25 cellular contexts compared by ENCODE assay signal in genomic region chr2:18745431-18746272, GRCh38.
DNase-seq lines count a peak whose midpoint lies in the region; ATAC-seq, FAIRE-seq and TF ChIP-seq lines count a peak whose summit lies in the region.
"Had no signal": no experiment of that assay in that cellular context is flagged by ENCODE, and none has a peak within 500 bp of the region (broad histone marks: within the 10 kb centered on the region; RNA-seq: fewer than 3 reads in every experiment).

No MANE protein-coding gene starts in this region.

- TF ChIP-seq CTCF in HepG2 (CRISPR knock-in tag; IDR thresholded peaks at IDR 0.05) (no peak), right lobe of liver (IDR thresholded peaks at IDR 0.05) (no peak), K562 (IDR thresholded peaks at IDR 0.05 in 2 of 3, conservative IDR thresholded peaks at IDR 0.05 in 1 of 3; ENCODE audit: insufficient read depth in 2 of 3, low read depth in 1 of 3, low read length in 3 of 3) (no peak)

- WGBS in HepG2 (ENCODE audit: low lambda C conversion rate) = 67% methylated on average over 6 of the region's 6 CpGs
- WGBS in right lobe of liver (ENCODE audit: insufficient coverage, low coverage, low lambda C conversion rate, missing lambda C conversion rate) = 81% methylated on average over 6 of the region's 6 CpGs
- WGBS in K562 (ENCODE audit: insufficient coverage, low coverage, missing lambda C conversion rate) = under 1% methylated on average over 6 of the region's 6 CpGs

- TF ChIP-seq POLR2A in HepG2 (IDR thresholded peaks at IDR 0.05; ENCODE audit: insufficient read depth in 1 of 2, low read depth in 2 of 2, low read length in 2 of 2) (no peak), right lobe of liver (IDR thresholded peaks at IDR 0.05) (no peak), K562 (conservative IDR thresholded peaks at IDR 0.05) (no peak)

- CTCF ChIA-PET in HepG2 (lab: Yijun Ruan, JAX; ENCODE audit: low intra/inter-chr PET ratio, low total read pairs) (no interaction called here), K562 (lab: Yijun Ruan, JAX; ENCODE audit: low intra/inter-chr PET ratio) (no interaction called here)

- intact Hi-C loops in HepG2 (cut with micrococcal nuclease; ENCODE audit: unreplicated experiment) (no loop called here), right lobe of liver (cut with DNase I) (loop anchor here in 1 of 2 donors (10.0 kb wide), 1 partner anchor 619 kb away; no protein-coding TSS in a partner anchor), K562 (cut with micrococcal nuclease) (no loop called here), left colon (cut with DNase I, micrococcal nuclease) (loop anchor here in 1 of 2 donors (10.0 kb wide), 1 partner anchor 619 kb away; no protein-coding TSS in a partner anchor)

- no peaks in the 10 kb centered on the region for H3K27me3 ChIP-seq in HepG2 (ENCODE audit: control insufficient read depth in 1 of 2, insufficient read depth in 2 of 2, low read length in 2 of 2)
- no peaks in the 10 kb centered on the region for H3K27me3 ChIP-seq in right lobe of liver
- H3K27me3 ChIP-seq in K562 (ENCODE audit: control insufficient read depth in 2 of 2, insufficient read depth in 2 of 2, low read length in 2 of 2) = no peaks in the 10 kb centered on the region
- H3K27me3 ChIP-seq: BE2C; BLaER1 treated with 17β-estradiol and CSF1 and Interleukin-3, amounts not matched to agents 10 nM and 100 nM had no signal

- BruUV-seq in HepG2 (replicated peaks; lab: Mats Ljungman, UMichigan) (no TSS peak), K562 (replicated peaks; lab: Mats Ljungman, UMichigan) (no TSS peak)

- FAIRE-seq in HepG2 (lab: Jason Lieb, UNC) = no peak
- no peak for FAIRE-seq in K562 (lab: Jason Lieb, UNC)
- FAIRE-seq: A204.1, GM12892, H1 had no signal

- no peak for TF ChIP-seq EP300 in HepG2 (IDR thresholded peaks at IDR 0.05; ENCODE audit: low read depth in 2 of 2, low read length in 2 of 2)
- TF ChIP-seq EP300 in HepG2 (CRISPR knock-in tag; IDR thresholded peaks at IDR 0.05; ENCODE audit: borderline replicate concordance) = no peak
- TF ChIP-seq EP300 in K562 (IDR thresholded peaks at IDR 0.05; ENCODE audit: low read length) = no peak

- H2AFZ ChIP-seq in HepG2 (ENCODE audit: low read length) (no peak overlapping the region), K562 (ENCODE audit: low read depth, low read length) (no peak overlapping the region)
- H2AFZ ChIP-seq: GM23248 had no signal

- no peaks in the 10 kb centered on the region for H3K4me1 ChIP-seq in HepG2 (ENCODE audit: insufficient read depth, low read length)
- no peaks in the 10 kb centered on the region for H3K4me1 ChIP-seq in right lobe of liver
- no peaks in the 10 kb centered on the region for H3K4me1 ChIP-seq in K562 (replicated peaks in 1 of 2; ENCODE audit: control insufficient read depth in 2 of 2, insufficient read depth in 2 of 2, low read length in 2 of 2)
- H3K4me1 ChIP-seq: BE2C; BLaER1 treated with 17β-estradiol and CSF1 and Interleukin-3, amounts not matched to agents 10 nM and 100 nM had no signal

- H3K9me1 ChIP-seq in K562 (ENCODE audit: control insufficient read depth, insufficient read depth, low read length) = no peaks in the 10 kb centered on the region

- H3K36me3 ChIP-seq in HepG2 (replicated peaks in 1 of 2; ENCODE audit: control insufficient read depth in 1 of 2, insufficient read depth in 2 of 2, low read length in 2 of 2) (no peaks in the 10 kb centered on the region), right lobe of liver (no peaks in the 10 kb centered on the region), K562 (ENCODE audit: control insufficient read depth, insufficient read depth, low read length) (no peaks in the 10 kb centered on the region)
- H3K36me3 ChIP-seq: BE2C; BLaER1 treated with 17β-estradiol and CSF1 and Interleukin-3, amounts not matched to agents 10 nM and 100 nM had no signal

- ATAC-seq in HepG2 = no peak
- no peak for ATAC-seq in right lobe of liver
- no peak for ATAC-seq in K562
- ATAC-seq in left colon = peak; percentile 73
- no peak for ATAC-seq in HG03097 (IDR thresholded peaks at IDR 0.05; ENCODE audit: low FRiP score, unreplicated experiment)
- ATAC-seq in GM21576 (IDR thresholded peaks at IDR 0.05; ENCODE audit: unreplicated experiment) = no peak

- H3K4me3 ChIP-seq in HepG2 (replicated peaks in 1 of 3; ENCODE audit: insufficient read depth in 1 of 3, low read depth in 2 of 3, low read length in 3 of 3) (no peak overlapping the region), right lobe of liver (no peak overlapping the region), K562 (no peak overlapping the region)
- H3K4me3 ChIP-seq: BLaER1 treated with 17β-estradiol and CSF1 and Interleukin-3, amounts not matched to agents 10 nM and 100 nM; GM23248 had no signal

- no peak for DNase-seq in HepG2 (ENCODE audit: low spot score)
- no peak for DNase-seq in right lobe of liver
- DNase-seq in K562 (ENCODE audit: extremely low read depth in 1 of 4, low spot score in 3 of 4) = no peak
- no peak for DNase-seq in left colon
- no peak for DNase-seq in COLO829 (ENCODE audit: low spot score)
- DNase-seq: ACHN; AML-193; BE2C; Calu3; CD4-positive, alpha-beta T cell; CD8-positive, alpha-beta memory T cell; COR-L47; DMS53; DMS79 treated with DMSO at 0.1 percent for 48 hours; GF-D8; GM23248; H7; HCEC 1CT had no signal

- POLR2A ChIA-PET in HepG2 (lab: Yijun Ruan, JAX) = no interaction called here
- POLR2A ChIA-PET in K562 (lab: Yijun Ruan, JAX) = no interaction called here

- in situ Hi-C loops in HepG2 (cut with HindIII; ENCODE audit: extremely low pct_ligation_motif_present, low pct_unique_long_range_greater_than_20kb) = loop anchor here (5.0 kb wide), 2 partner anchors 223 to 617 kb away; no protein-coding TSS in a partner anchor
- in situ Hi-C loops in K562 (cut with MboI) = no loop called here

- H3K79me2 ChIP-seq in HepG2 (ENCODE audit: insufficient read depth, low read length) = no peaks in the 10 kb centered on the region
- H3K79me2 ChIP-seq in K562 (ENCODE audit: control insufficient read depth, insufficient read depth, low read length) = no peaks in the 10 kb centered on the region

- H3K9ac ChIP-seq in HepG2 (ENCODE audit: insufficient read depth, low read depth, low read length) = no peak overlapping the region
- no peak overlapping the region for H3K9ac ChIP-seq in K562 (ENCODE audit: insufficient read depth in 1 of 2, low read depth in 2 of 2, low read length in 2 of 2)
- H3K9ac ChIP-seq: BLaER1 treated with 17β-estradiol and CSF1 and Interleukin-3, amounts not matched to agents 10 nM and 100 nM; GM23248 had no signal

- H3K4me2 ChIP-seq in HepG2 (ENCODE audit: low read depth, low read length) (no peak overlapping the region), K562 (ENCODE audit: insufficient read depth, low read length) (no peak overlapping the region)
- H3K4me2 ChIP-seq: BLaER1 treated with 17β-estradiol and CSF1 and Interleukin-3, amounts not matched to agents 10 nM and 100 nM had no signal

- H3K27ac ChIP-seq in HepG2 (ENCODE audit: extremely low read length, insufficient read depth, low read length) (no peak overlapping the region), right lobe of liver (no peak overlapping the region), K562 (ENCODE audit: extremely low read depth, low read depth, low read length) (no peak overlapping the region)
- H3K27ac ChIP-seq: 22Rv1; BLaER1 treated with 17β-estradiol and CSF1 and Interleukin-3, amounts not matched to agents 10 nM and 100 nM; GM23248 had no signal

- H3K9me3 ChIP-seq in HepG2 (ENCODE audit: low read length) (no peaks in the 10 kb centered on the region), right lobe of liver (no peaks in the 10 kb centered on the region), K562 (replicated peaks; ENCODE audit: control insufficient read depth, insufficient read depth, low read depth, low read length) (no peaks in the 10 kb centered on the region)
- H3K9me3 ChIP-seq: BE2C; BLaER1 treated with 17β-estradiol and CSF1 and Interleukin-3, amounts not matched to agents 10 nM and 100 nM had no signal

- no peaks in the 10 kb centered on the region for H4K20me1 ChIP-seq in HepG2 (ENCODE audit: insufficient read depth, low read length)
- H4K20me1 ChIP-seq in K562 (replicated peaks; ENCODE audit: control insufficient read depth, insufficient read depth, low read length) = no peaks in the 10 kb centered on the region
- H4K20me1 ChIP-seq: BLaER1 treated with 17β-estradiol and CSF1 and Interleukin-3, amounts not matched to agents 10 nM and 100 nM had no signal

- TF ChIP-seq RAD21 in HepG2 (CRISPR knock-in tag; IDR thresholded peaks at IDR 0.05) (no peak), K562 (CRISPR knock-in tag; conservative IDR thresholded peaks at IDR 0.05 in 1 of 2, IDR thresholded peaks at IDR 0.05 in 1 of 2) (no peak)

TF ChIP-seq in HepG2, 621 proteins besides CTCF, POLR2A, EP300 and RAD21:
- TF ChIP-seq ZNF780A (CRISPR knock-in tag; IDR thresholded peaks at IDR 0.05) (no peak), RAD51 (IDR thresholded peaks at IDR 0.05; ENCODE audit: borderline replicate concordance) (peak; percentile 55; the same call in 1 of the 2 replicates)

TF ChIP-seq in K562, 482 proteins besides CTCF, POLR2A, EP300 and RAD21:
- TF ChIP-seq POLR2G (IDR thresholded peaks at IDR 0.05; ENCODE audit: low read depth, low read length) = no peak
- TF ChIP-seq, protein P1, sequence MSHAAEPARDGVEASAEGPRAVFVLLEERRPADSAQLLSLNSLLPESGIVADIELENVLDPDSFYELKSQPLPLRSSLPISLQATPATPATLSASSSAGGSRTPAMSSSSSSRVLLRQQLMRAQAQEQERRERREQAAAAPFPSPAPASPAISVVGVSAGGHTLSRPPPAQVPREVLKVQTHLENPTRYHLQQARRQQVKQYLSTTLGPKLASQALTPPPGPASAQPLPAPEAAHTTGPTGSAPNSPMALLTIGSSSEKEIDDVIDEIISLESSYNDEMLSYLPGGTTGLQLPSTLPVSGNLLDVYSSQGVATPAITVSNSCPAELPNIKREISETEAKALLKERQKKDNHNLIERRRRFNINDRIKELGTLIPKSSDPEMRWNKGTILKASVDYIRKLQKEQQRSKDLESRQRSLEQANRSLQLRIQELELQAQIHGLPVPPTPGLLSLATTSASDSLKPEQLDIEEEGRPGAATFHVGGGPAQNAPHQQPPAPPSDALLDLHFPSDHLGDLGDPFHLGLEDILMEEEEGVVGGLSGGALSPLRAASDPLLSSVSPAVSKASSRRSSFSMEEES (CRISPR knock-in tag; IDR thresholded peaks at IDR 0.05) = peak; percentile 81
